8 cellular contexts compared by ENCODE assay signal in genomic region chr1:110003747-110004428, GRCh38. TPM values are rescaled to one million over a fixed set of nuclear protein-coding genes. Genes with fewer than 3 reads are reported as not detected.
DNase-seq lines count a peak whose midpoint lies in the region; ATAC-seq and TF ChIP-seq lines count a peak whose summit lies in the region.

No MANE protein-coding gene starts in this region.

- DNase-seq in Daoy (ENCODE audit: low read depth) = peak; percentile 96
- DNase-seq in MG63 = peak; percentile 97
- DNase-seq in activated CD4-positive, alpha-beta T cell treated with anti-CD3 and anti-CD28 coated beads, Interleukin-2, amount 50 U/mL, for 48 hours = peak; percentile 57 to 68
- peak; percentile 99 for DNase-seq in fibroblast of pulmonary artery (ENCODE audit: low read depth)
- peak; percentile 41 for DNase-seq in occipital lobe (lab: John Stamatoyannopoulos, UW)
- no peak for DNase-seq in midbrain (lab: John Stamatoyannopoulos, UW)

- no peak for TF ChIP-seq CTCF in fibroblast of pulmonary artery (IDR thresholded peaks at IDR 0.05; ENCODE audit: low read length, missing control alignments)

- ATAC-seq in GM21825 (IDR thresholded peaks at IDR 0.05; ENCODE audit: unreplicated experiment) (peak; percentile 70), GM19328 (IDR thresholded peaks at IDR 0.05; ENCODE audit: unreplicated experiment) (no peak)

- H3K9me3 ChIP-seq in MG63 = no peaks in the 10 kb centered on the region

- H3K27me3 ChIP-seq in MG63 = no peaks in the 10 kb centered on the region

- peaks cover 73% of the 10 kb centered on the region for H3K36me3 ChIP-seq in MG63

- peak overlapping the region; percentile 20 for H3K4me3 ChIP-seq in MG63
- peak overlapping the region; percentile 59 for H3K4me3 ChIP-seq in fibroblast of pulmonary artery (replicated peaks; ENCODE audit: low read depth, low read length)

RNA-seq across cellular contexts. Expression of gene AHCYL1, which starts 19.3 kb away (rescaled TPM):
- total RNA-seq in Daoy (2014; rRNA removed; shearing (Covaris generic)) = 43.7 and 44.9 TPM in 2 replicates
- 55.4 and 64.5 TPM in 2 replicates for total RNA-seq in MG63 (2014; rRNA removed; shearing (Covaris generic); ENCODE audit: low replicate concordance)
- total RNA-seq in occipital lobe = 26.4 TPM

RNA-seq across cellular contexts. Expression of gene STRIP1, which starts 30.5 kb away (rescaled TPM):
- total RNA-seq in Daoy (2014; rRNA removed; shearing (Covaris generic)) = 34.1 and 43.2 TPM in 2 replicates
- total RNA-seq in MG63 (2014; rRNA removed; shearing (Covaris generic); ENCODE audit: low replicate concordance) = 39.6 and 41.0 TPM in 2 replicates
- 102 TPM for total RNA-seq in occipital lobe
